In the genomic region with DNA sequence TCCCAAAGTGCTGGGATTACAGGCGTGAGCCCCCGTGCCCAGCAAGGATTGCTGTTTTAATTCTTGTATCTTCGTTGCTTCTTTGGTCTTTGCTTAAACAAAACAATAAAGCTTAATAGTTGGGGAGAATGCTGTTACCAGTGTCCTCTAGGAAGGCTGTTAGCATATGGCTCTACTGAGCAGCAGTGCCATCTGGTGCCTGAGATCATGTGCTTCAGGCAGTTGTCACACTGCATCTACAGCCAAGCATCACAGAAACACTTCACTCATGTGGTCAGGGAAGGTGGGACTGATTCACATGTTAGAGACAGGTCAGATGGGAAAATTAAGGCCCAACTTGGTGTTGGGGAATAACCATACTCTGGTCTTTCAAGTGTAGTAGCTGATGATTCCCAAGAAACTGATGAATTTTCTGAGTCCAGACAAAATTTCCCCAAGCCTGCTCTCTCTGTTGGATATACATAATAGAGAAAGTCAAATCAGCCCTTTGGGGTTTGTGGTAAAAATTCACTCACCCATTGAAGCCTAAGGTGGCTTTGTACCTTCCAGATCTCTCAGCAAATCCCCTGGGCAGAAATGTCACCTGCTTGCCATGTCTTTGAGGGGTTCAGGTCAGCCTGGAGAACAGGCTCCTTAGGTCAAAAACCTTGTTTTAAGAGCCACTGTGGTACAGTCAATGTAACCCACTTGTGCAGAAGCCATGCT, we compare ENCODE assay signal across 8 cellular contexts. TPM values are rescaled to one million over a fixed set of nuclear protein-coding genes. Genes with fewer than 3 reads are reported as not detected.
DNase-seq lines count a peak whose midpoint lies in the region; ATAC-seq, FAIRE-seq and TF ChIP-seq lines count a peak whose summit lies in the region.

No MANE protein-coding gene starts in this region.

- H4K91ac ChIP-seq in H1 (replicated peaks; ENCODE audit: insufficient read length, low read length): no peak overlapping the region

- TF ChIP-seq EP300 in H1 (IDR thresholded peaks at IDR 0.05; ENCODE audit: borderline replicate concordance in 1 of 2, low read depth in 2 of 2, low read length in 2 of 2): no peak

- H3K4me3 ChIP-seq in BE2C (ENCODE audit: low read depth, low read length) (no peak overlapping the region), H1 (ENCODE audit: extremely low read depth in 1 of 4, insufficient read depth in 2 of 4, low read depth in 3 of 4, low read length in 4 of 4) (no peak overlapping the region)

- H3K27ac Mint-ChIP-seq in mesothelial cell of epicardium: no peak overlapping the region

- H3K9me3 ChIP-seq in BE2C (no peaks in the 10 kb centered on the region; the same call in 1 of the 2 replicates), H1 (ENCODE audit: insufficient read depth in 2 of 2, low read depth in 1 of 2, low read length in 1 of 2) (no peaks in the 10 kb centered on the region)

- H2BK20ac ChIP-seq in H1 (ENCODE audit: low read length): no peak overlapping the region

- no peaks in the 10 kb centered on the region for H3K79me1 ChIP-seq in H1 (ENCODE audit: low read depth, low read length)

- H3K56ac ChIP-seq in H1 (replicated peaks; ENCODE audit: insufficient read length, low read depth, low read length): no peak overlapping the region

- POLR2A ChIA-PET in RWPE1 (lab: Yijun Ruan, JAX; ENCODE audit: low non-redundant PET) (no interaction called here), H1 (lab: Charles Lee; ENCODE audit: partially characterized antibody) (interaction anchor here (0.9 to 1.5 kb wide), 3 partner anchors 85 to 112 kb away, joined by 3 to 5 read pairs (median 3); a partner anchor contains a TSS)

- no peak overlapping the region for H3K14ac ChIP-seq in H1 (ENCODE audit: insufficient read length)

- no peak overlapping the region for H3K27ac ChIP-seq in RWPE1
- H3K27ac ChIP-seq in H1 (ENCODE audit: low read depth, low read length): no peak overlapping the region

- FAIRE-seq in H1 (lab: Jason Lieb, UNC): peak; percentile 78

- no peak overlapping the region for H3K23ac ChIP-seq in H1 (ENCODE audit: insufficient read length)

- TF ChIP-seq RAD21 in H1 (IDR thresholded peaks at IDR 0.05 in 1 of 2, conservative IDR thresholded peaks at IDR 0.05 in 1 of 2; ENCODE audit: low read depth in 2 of 2, low read length in 2 of 2): peak; percentile 83 to 88

- no peak overlapping the region for H2BK15ac ChIP-seq in H1 (ENCODE audit: low read length)

- TF ChIP-seq CTCF in BE2C (IDR thresholded peaks at IDR 0.05; ENCODE audit: low read depth, low read length) (peak; percentile 88), GM12872 (IDR thresholded peaks at IDR 0.05; ENCODE audit: insufficient read depth, low read depth, low read length) (peak; percentile 57), RWPE1 (conservative IDR thresholded peaks at IDR 0.05; ENCODE audit: low read depth) (no peak; the same call in 1 of the 2 replicates), H1 (IDR thresholded peaks at IDR 0.05; ENCODE audit: control extremely low read depth in 1 of 3, insufficient read depth in 1 of 3, low read depth in 1 of 3, low read length in 3 of 3) (peak; percentile 72 to 91 (median 76)), mesothelial cell of epicardium (IDR thresholded peaks at IDR 0.05; ENCODE audit: unreplicated experiment) (no peak)

- H2AFZ ChIP-seq in H1 (ENCODE audit: low read length): no peak overlapping the region

- H3K23me2 ChIP-seq in H1 (ENCODE audit: low read depth, low read length): no peaks in the 10 kb centered on the region

- DNase-seq in BE2C (peak; percentile 72), RWPE1 (ENCODE audit: low spot score) (peak; percentile 56), H1 (ENCODE audit: low read depth in 1 of 2, low spot score in 2 of 2) (peak; percentile 25 to 50), middle frontal gyrus (ENCODE audit: extremely low spot score, low spot score) (peak; percentile 30), mesothelial cell of epicardium (ENCODE audit: low spot score in 2 of 2, unreplicated experiment in 2 of 2) (no peak)

- no peak overlapping the region for H2BK120ac ChIP-seq in H1 (replicated peaks; ENCODE audit: low read depth, low read length)

- H3K9me3 Mint-ChIP-seq in mesothelial cell of epicardium: peaks cover 4% of the 10 kb centered on the region

- H3K4me1 ChIP-seq in BE2C (no peaks in the 10 kb centered on the region), H1 (replicated peaks in 1 of 4; ENCODE audit: control insufficient read depth in 3 of 4, insufficient read depth in 4 of 4, low read length in 3 of 4) (no peaks in the 10 kb centered on the region)

- H3K4me1 Mint-ChIP-seq in mesothelial cell of epicardium: no peaks in the 10 kb centered on the region

- CTCF ChIA-PET in RWPE1 (lab: Yijun Ruan, JAX) (interaction anchor here (0.7 to 1.3 kb wide), 2 partner anchors 11 to 560 kb away, joined by 3 to 6 read pairs; no protein-coding TSS in a partner anchor), H1 (lab: Charles Lee; ENCODE audit: partially characterized antibody) (interaction anchor here (0.6 to 3.3 kb wide), 13 partner anchors 10 to 452 kb away, joined by 3 to 28 read pairs (median 3); no protein-coding TSS in a partner anchor)

- no peaks in the 10 kb centered on the region for H3K27me3 Mint-ChIP-seq in mesothelial cell of epicardium (ENCODE audit: low read depth)

- H3K4me3 Mint-ChIP-seq in mesothelial cell of epicardium: no peak overlapping the region

- H3K4ac ChIP-seq in H1 (replicated peaks; ENCODE audit: insufficient read length, low read depth, low read length): no peak overlapping the region

- H3K36me3 ChIP-seq in BE2C: peaks cover 4% of the 10 kb centered on the region; the same call in 1 of the 2 replicates
- no peaks in the 10 kb centered on the region for H3K36me3 ChIP-seq in H1 (ENCODE audit: control insufficient read depth in 2 of 4, insufficient read depth in 4 of 4, low read length in 3 of 4)

- no peak overlapping the region for H4K8ac ChIP-seq in H1 (ENCODE audit: extremely low read depth, insufficient read depth, low read length)

- no peak overlapping the region for H3K4me2 ChIP-seq in H1 (ENCODE audit: insufficient read depth in 1 of 2, low read depth in 2 of 2, low read length in 2 of 2)

- H4K20me1 ChIP-seq in H1 (replicated peaks in 1 of 2; ENCODE audit: control insufficient read depth in 1 of 2, insufficient read depth in 2 of 2, low read length in 2 of 2): no peaks in the 10 kb centered on the region

- no peak overlapping the region for H2BK5ac ChIP-seq in H1 (ENCODE audit: low read depth, low read length)

- WGBS in H1 (ENCODE audit: extremely low coverage in 1 of 2, insufficient coverage in 1 of 2, insufficient read length in 1 of 2, insufficient replicate concordance in 2 of 2, low coverage in 1 of 2, low lambda C conversion rate in 2 of 2, missing lambda C conversion rate in 1 of 2), 2 experiments: 61% methylated on average over 3 of the region's 3 CpGs; no CpG with 5 or more reads in 1 of the 2 experiments

- no peak overlapping the region for H4K5ac ChIP-seq in H1 (ENCODE audit: insufficient read length, low read depth, low read length)

- peaks cover 12% of the 10 kb centered on the region for H3K36me3 Mint-ChIP-seq in mesothelial cell of epicardium

- H2AK5ac ChIP-seq in H1 (ENCODE audit: low read depth, low read length): no peak overlapping the region

- TF ChIP-seq POLR2A in H1 (IDR thresholded peaks at IDR 0.05; ENCODE audit: control extremely low read depth in 1 of 2, low read depth in 2 of 2, low read length in 2 of 2): no peak

- H3K9ac ChIP-seq in H1 (replicated peaks in 1 of 4; ENCODE audit: extremely low read depth in 1 of 4, low read depth in 3 of 4, low read length in 3 of 4): no peak overlapping the region

- no peak overlapping the region for H3K18ac ChIP-seq in H1 (ENCODE audit: extremely low read depth, low read length)

- H2BK12ac ChIP-seq in H1 (ENCODE audit: low read depth, low read length): no peak overlapping the region

- no peaks in the 10 kb centered on the region for H3K27me3 ChIP-seq in BE2C
- H3K27me3 ChIP-seq in H1 (replicated peaks in 1 of 4; ENCODE audit: control insufficient read depth in 3 of 4, extremely low read depth in 1 of 4, insufficient read depth in 3 of 4, low read length in 3 of 4): no peaks in the 10 kb centered on the region

- ATAC-seq in HG03571 (IDR thresholded peaks at IDR 0.05; ENCODE audit: unreplicated experiment) (peak; percentile 81), GM18519 (IDR thresholded peaks at IDR 0.05; ENCODE audit: low FRiP score, unreplicated experiment) (no peak)

- H3K79me2 ChIP-seq in H1 (ENCODE audit: control insufficient read depth in 1 of 2, insufficient read depth in 2 of 2, low read length in 2 of 2): no peaks in the 10 kb centered on the region

RNA-seq across cellular contexts. Expression of a gene that starts 28.4 kb away (rescaled TPM):
- 40.5 TPM for polyA plus RNA-seq in BE2C (2012; ENCODE audit: insufficient read depth, insufficient read length, low read depth)
- total RNA-seq in H1 (2021; fragmentation: NEBNext Ultra II Directional; extraction: Animal tissue kit (Norgen Biotek cat#: 25700)): 3.4 and 5.2 TPM in 2 replicates
- polyA plus RNA-seq in H1 (2011; rRNA removed): 8.8 and 9.4 TPM in 2 replicates
- polyA plus RNA-seq in H1 (2011; cell fraction: cytosol; rRNA removed): 6.0 TPM
- 7.2 TPM for polyA plus RNA-seq in H1 (2011; cell fraction: nucleus; rRNA removed)
- polyA plus RNA-seq in H1 (2012, experiment 1 of 2): 2.9 to 5.4 TPM (median 3.9 TPM) in 4 replicates
- polyA plus RNA-seq in H1 (2012, experiment 2 of 2): 2.9 TPM
- polyA plus RNA-seq in H1 (2013, experiment 1 of 2): 3.8 TPM
- 3.4 TPM for polyA plus RNA-seq in H1 (2013, experiment 2 of 2)
- polyA minus RNA-seq in H1 (2011; rRNA and poly(A)+ RNA removed): 9.8 and 14.7 TPM in 2 replicates
- 2.8 TPM for polyA minus RNA-seq in H1 (2011; cell fraction: cytosol; rRNA and poly(A)+ RNA removed)
- polyA minus RNA-seq in H1 (2011; cell fraction: nucleus; rRNA and poly(A)+ RNA removed): 4.4 TPM
- 8.9 to 10.1 TPM (median 10.1 TPM) in 3 replicates for total RNA-seq in mesothelial cell of epicardium

RNA-seq across cellular contexts. Expression of a gene that starts 43.0 kb away (rescaled TPM):
- not detected for polyA plus RNA-seq in BE2C (2012; ENCODE audit: insufficient read depth, insufficient read length, low read depth)
- not detected in 2 replicates for total RNA-seq in H1 (2021; fragmentation: NEBNext Ultra II Directional; extraction: Animal tissue kit (Norgen Biotek cat#: 25700))
- polyA plus RNA-seq in H1 (2011; rRNA removed): not detected in 2 replicates
- polyA plus RNA-seq in H1 (2011; cell fraction: cytosol; rRNA removed): not detected
- not detected for polyA plus RNA-seq in H1 (2011; cell fraction: nucleus; rRNA removed)
- 0.16 to 0.48 TPM (median 0.32 TPM) in 4 replicates for polyA plus RNA-seq in H1 (2012, experiment 1 of 2)
- 0.08 TPM for polyA plus RNA-seq in H1 (2012, experiment 2 of 2)
- not detected for polyA plus RNA-seq in H1 (2013, experiment 1 of 2)
- polyA plus RNA-seq in H1 (2013, experiment 2 of 2): not detected
- polyA minus RNA-seq in H1 (2011; rRNA and poly(A)+ RNA removed): not detected in 2 replicates
- not detected for polyA minus RNA-seq in H1 (2011; cell fraction: cytosol; rRNA and poly(A)+ RNA removed)
- not detected for polyA minus RNA-seq in H1 (2011; cell fraction: nucleus; rRNA and poly(A)+ RNA removed)
- not detected in 3 replicates for total RNA-seq in mesothelial cell of epicardium

RNA-seq across cellular contexts. Expression of a gene that starts 48.3 kb away (rescaled TPM):
- 34.4 TPM for polyA plus RNA-seq in BE2C (2012; ENCODE audit: insufficient read depth, insufficient read length, low read depth)
- 18.2 and 18.7 TPM in 2 replicates for total RNA-seq in H1 (2021; fragmentation: NEBNext Ultra II Directional; extraction: Animal tissue kit (Norgen Biotek cat#: 25700))
- polyA plus RNA-seq in H1 (2011; rRNA removed): 9.0 and 10.7 TPM in 2 replicates
- 9.4 TPM for polyA plus RNA-seq in H1 (2011; cell fraction: cytosol; rRNA removed)
- 16.0 TPM for polyA plus RNA-seq in H1 (2011; cell fraction: nucleus; rRNA removed)
- 14.3 to 15.5 TPM (median 15.1 TPM) in 4 replicates for polyA plus RNA-seq in H1 (2012, experiment 1 of 2)
- polyA plus RNA-seq in H1 (2012, experiment 2 of 2): 9.6 TPM
- polyA plus RNA-seq in H1 (2013, experiment 1 of 2): 11.5 TPM
- polyA plus RNA-seq in H1 (2013, experiment 2 of 2): 9.7 TPM
- polyA minus RNA-seq in H1 (2011; rRNA and poly(A)+ RNA removed): 16.8 and 18.2 TPM in 2 replicates
- polyA minus RNA-seq in H1 (2011; cell fraction: cytosol; rRNA and poly(A)+ RNA removed): 10.1 TPM
- 7.2 TPM for polyA minus RNA-seq in H1 (2011; cell fraction: nucleus; rRNA and poly(A)+ RNA removed)
- total RNA-seq in mesothelial cell of epicardium: 36.8 to 42.5 TPM (median 38.8 TPM) in 3 replicates

Comparison
In these comparisons a context has a peak if more than half of its experiments do, and no peak if none do; other contexts are left out.
1. DNase-seq: peak in BE2C (single experiment), RWPE1 (single experiment), H1 (2 of 2) and middle frontal gyrus (single experiment); none in mesothelial cell of epicardium (0 of 2).
2. CTCF ChIP-seq: peak in BE2C (single experiment), GM12872 (single experiment) and H1 (3 of 3); none in RWPE1 (single experiment) and mesothelial cell of epicardium (single experiment).